17 cellular contexts compared by ENCODE assay signal in genomic region chr10:132659206-132660091, GRCh38.
DNase-seq lines count a peak whose midpoint lies in the region; ATAC-seq, FAIRE-seq and TF ChIP-seq lines count a peak whose summit lies in the region.
"Had no signal": no experiment of that assay in that cellular context is flagged by ENCODE, and none has a peak within 500 bp of the region (broad histone marks: within the 10 kb centered on the region; RNA-seq: fewer than 3 reads in every experiment).

No MANE protein-coding gene starts in this region.

- no peak overlapping the region for H3K27ac Mint-ChIP-seq in T-cell
- H3K27ac Mint-ChIP-seq: B cell; CD4-positive, alpha-beta T cell had no signal

- H3K79me2 ChIP-seq in HepG2 (ENCODE audit: insufficient read depth, low read length), result no peaks in the 10 kb centered on the region

- no peak for TF ChIP-seq POLR2A in heart left ventricle (IDR thresholded peaks at IDR 0.05)
- no peak for TF ChIP-seq POLR2A in HepG2 (IDR thresholded peaks at IDR 0.05; ENCODE audit: insufficient read depth in 1 of 2, low read depth in 2 of 2, low read length in 2 of 2)
- TF ChIP-seq POLR2A in thyroid gland (IDR thresholded peaks at IDR 0.05), result no peak

- TF ChIP-seq EP300 in HepG2 (IDR thresholded peaks at IDR 0.05; ENCODE audit: low read depth in 2 of 2, low read length in 2 of 2) (no peak), HepG2 (CRISPR knock-in tag; IDR thresholded peaks at IDR 0.05; ENCODE audit: borderline replicate concordance) (no peak)

- no peaks in the 10 kb centered on the region for H3K9me3 Mint-ChIP-seq in T-cell
- H3K9me3 Mint-ChIP-seq: CD4-positive, alpha-beta T cell had no signal

- FAIRE-seq in HepG2 (lab: Jason Lieb, UNC), result no peak

- intact Hi-C loops in Right ventricle myocardium inferior (cut with DNase I), result loop anchor here (10.0 kb wide), 2 partner anchors 125 to 235 kb away; partner anchors contain the start of gene NKX6-2
- intact Hi-C loops in heart left ventricle (cut with DNase I), result loop anchor here in 6 of 10 donors (5.0 to 10.0 kb wide), 5 partner anchors 128 to 475 kb away; partner anchors contain the start of gene NKX6-2 (in 3 of the 6)
- intact Hi-C loops in HepG2 (cut with micrococcal nuclease; ENCODE audit: unreplicated experiment), result loop anchor here (10.0 kb wide), 1 partner anchor 235 kb away; no protein-coding TSS in a partner anchor
- intact Hi-C loops in thyroid gland (cut with DNase I), result loop anchor here (5.0 to 10.0 kb wide), 3 partner anchors 83 to 465 kb away; no protein-coding TSS in a partner anchor

- peak; percentile 86 for DNase-seq in Right ventricle myocardium inferior (ENCODE audit: missing footprints)
- DNase-seq in right atrium auricular region (ENCODE audit: low spot score), result no peak
- DNase-seq in heart left ventricle, result peak; percentile 69 to 90 (median 85)
- DNase-seq in HepG2 (ENCODE audit: low spot score), result no peak
- DNase-seq in thyroid gland, result peak; percentile 93 to 97
- DNase-seq in MG63, result no peak
- no peak for DNase-seq in T-cell
- DNase-seq: CD4-positive, alpha-beta T cell; GM23248; KG1; NCI-H1092; NCI-H2081 treated with DMSO at 0.1 percent for 48 hours; NCI-H510A treated with DMSO at 0.1 percent for 48 hours; PC-9 had no signal

- H3K27me3 ChIP-seq in right atrium auricular region, result no peaks in the 10 kb centered on the region
- H3K27me3 ChIP-seq in heart left ventricle, result no peaks in the 10 kb centered on the region
- H3K27me3 ChIP-seq in HepG2 (ENCODE audit: control insufficient read depth in 1 of 2, insufficient read depth in 2 of 2, low read length in 2 of 2), result no peaks in the 10 kb centered on the region
- no peaks in the 10 kb centered on the region for H3K27me3 ChIP-seq in thyroid gland
- H3K27me3 ChIP-seq in MG63, result no peaks in the 10 kb centered on the region

- H3K36me3 Mint-ChIP-seq in T-cell, result peaks cover 23% of the 10 kb centered on the region

- no peak overlapping the region for H2AFZ ChIP-seq in HepG2 (ENCODE audit: low read length)
- H2AFZ ChIP-seq: GM23248, PC-9 had no signal

- no TSS peak for BruUV-seq in HepG2 (replicated peaks; lab: Mats Ljungman, UMichigan)

- POLR2A ChIA-PET in HepG2 (lab: Yijun Ruan, JAX) (no interaction called here), T-cell (lab: Charles Lee) (no interaction called here)

- H3K36me3 ChIP-seq in right atrium auricular region, result peaks cover 6% of the 10 kb centered on the region
- peaks cover 0 to 59% (median 13%) of the 10 kb centered on the region in 9 donors for H3K36me3 ChIP-seq in heart left ventricle
- H3K36me3 ChIP-seq in HepG2 (replicated peaks in 1 of 2; ENCODE audit: control insufficient read depth in 1 of 2, insufficient read depth in 2 of 2, low read length in 2 of 2), result peaks cover 3 to 8% of the 10 kb centered on the region in 2 experiments; a peak in 2 of 5 replicates
- no peaks in the 10 kb centered on the region for H3K36me3 ChIP-seq in thyroid gland
- no peaks in the 10 kb centered on the region for H3K36me3 ChIP-seq in MG63

- no peak for TF ChIP-seq RAD21 in HepG2 (CRISPR knock-in tag; IDR thresholded peaks at IDR 0.05)

- ATAC-seq in Right ventricle myocardium inferior (peak; percentile 92), heart left ventricle (peak; percentile 92 to 96 (median 94)), HepG2 (no peak), T-cell (replicated peaks in 1 of 4) (no peak), GM19452 (IDR thresholded peaks at IDR 0.05; ENCODE audit: unreplicated experiment) (no peak)

- H3K4me1 ChIP-seq in right atrium auricular region (peaks cover 0 to 5% of the 10 kb centered on the region in 2 donors), heart left ventricle (peaks cover 0 to 9% (median 0%) of the 10 kb centered on the region in 12 donors), HepG2 (ENCODE audit: insufficient read depth, low read length) (no peaks in the 10 kb centered on the region), thyroid gland (peaks cover 38 to 50% of the 10 kb centered on the region in 2 donors)

- 0 out of 2 replicates have a peak, but pooled peaks cover 3% of the 10 kb centered on the region for H4K20me1 ChIP-seq in HepG2 (ENCODE audit: insufficient read depth, low read length)

- H3K9ac ChIP-seq in HepG2 (ENCODE audit: insufficient read depth, low read depth, low read length), result no peak overlapping the region
- H3K9ac ChIP-seq: GM23248 had no signal

- in situ Hi-C loops in HepG2 (cut with HindIII; ENCODE audit: extremely low pct_ligation_motif_present, low pct_unique_long_range_greater_than_20kb), result loop anchor here (10.0 kb wide), 1 partner anchor 235 kb away; no protein-coding TSS in a partner anchor

- peaks cover 4 to 5% (median 4%) of the 10 kb centered on the region in 3 donors for H3K4me1 Mint-ChIP-seq in T-cell

- H3K27me3 Mint-ChIP-seq in T-cell, result no peaks in the 10 kb centered on the region
- H3K27me3 Mint-ChIP-seq: B cell; CD4-positive, alpha-beta T cell had no signal

- H3K27ac ChIP-seq in right atrium auricular region (no peak overlapping the region), heart left ventricle (no peak overlapping the region), HepG2 (ENCODE audit: extremely low read length, insufficient read depth, low read length) (no peak overlapping the region), thyroid gland (peak overlapping the region in 2 of 3 donors; percentile 19 to 56)
- H3K27ac ChIP-seq: 22Rv1, GM23248, PC-9 had no signal

- H3K4me3 ChIP-seq in right atrium auricular region (no peak overlapping the region), heart left ventricle (no peak overlapping the region), HepG2 (replicated peaks in 1 of 3; ENCODE audit: insufficient read depth in 1 of 3, low read depth in 2 of 3, low read length in 3 of 3) (no peak overlapping the region), thyroid gland (replicated peaks in 1 of 3) (no peak overlapping the region), MG63 (no peak overlapping the region)
- H3K4me3 ChIP-seq: GM23248, PC-9 had no signal

- CTCF ChIA-PET in HepG2 (lab: Yijun Ruan, JAX; ENCODE audit: low intra/inter-chr PET ratio, low total read pairs) (no interaction called here), T-cell (lab: Charles Lee) (no interaction called here)

- 77 to 92% (median 88%) methylated on average over 18 to 35 of the region's 35 CpGs for WGBS in heart left ventricle, 4 donors
- 98% methylated on average over 22 of the region's 35 CpGs for WGBS in HepG2 (ENCODE audit: low lambda C conversion rate)
- 86 to 91% methylated on average over 26 to 32 of the region's 35 CpGs for WGBS in thyroid gland, 2 donors

- TF ChIP-seq CTCF in right atrium auricular region (IDR thresholded peaks at IDR 0.05) (no peak), heart left ventricle (IDR thresholded peaks at IDR 0.05) (no peak), HepG2 (CRISPR knock-in tag; IDR thresholded peaks at IDR 0.05) (no peak), thyroid gland (IDR thresholded peaks at IDR 0.05) (no peak)

- no peak overlapping the region for H3K4me2 ChIP-seq in HepG2 (ENCODE audit: low read depth, low read length)
- H3K4me2 ChIP-seq: PC-9 had no signal

- H3K9me3 ChIP-seq in right atrium auricular region (no peaks in the 10 kb centered on the region), heart left ventricle (peaks cover 0 to 11% (median 0%) of the 10 kb centered on the region in 12 donors), HepG2 (ENCODE audit: low read length) (no peaks in the 10 kb centered on the region), thyroid gland (no peaks in the 10 kb centered on the region), MG63 (no peaks in the 10 kb centered on the region)

- H3K4me3 Mint-ChIP-seq in T-cell, result no peak overlapping the region
- H3K4me3 Mint-ChIP-seq: B cell; CD4-positive, alpha-beta T cell had no signal

TF ChIP-seq in HepG2, 621 proteins besides CTCF, POLR2A, EP300 and RAD21:
- no peak for TF ChIP-seq ZNF724P (CRISPR knock-in tag; IDR thresholded peaks at IDR 0.05; ENCODE audit: borderline replicate concordance)
- TF ChIP-seq CREB1 (IDR thresholded peaks at IDR 0.05), result peak; percentile 30; the same call in 1 of the 2 replicates
- TF ChIP-seq CREB1 (CRISPR knock-in tag; IDR thresholded peaks at IDR 0.05), result no peak
- peak; percentile 85 for TF ChIP-seq MNT (IDR thresholded peaks at IDR 0.05)

Comparison
In these comparisons a context has a peak if more than half of its experiments do, and no peak if none do; other contexts are left out.
1. DNase-seq: peak in Right ventricle myocardium inferior (single experiment), heart left ventricle (5 of 5) and thyroid gland (2 of 2); none in right atrium auricular region (single experiment), HepG2 (single experiment), MG63 (single experiment) and T-cell (0 of 34).
2. ATAC-seq: peak in Right ventricle myocardium inferior (single experiment) and heart left ventricle (4 of 4); none in HepG2 (single experiment), T-cell (0 of 4) and GM19452 (single experiment).
3. H3K27ac ChIP-seq: peak in thyroid gland (2 of 3); none in right atrium auricular region (0 of 2), heart left ventricle (0 of 12) and HepG2 (single experiment).